ENCODE assay signal across 1 cellular context in genomic region chr4:119136541-119136940, GRCh38.
TF ChIP-seq lines count a peak whose summit lies in the region.

No MANE protein-coding gene starts in this region.

TF ChIP-seq in HepG2, 621 proteins besides CTCF, POLR2A, EP300 and RAD21 (continued from another document):
- TF ChIP-seq PATZ1 (CRISPR knock-in tag; IDR thresholded peaks at IDR 0.05): no peak
- TF ChIP-seq, protein P1, sequence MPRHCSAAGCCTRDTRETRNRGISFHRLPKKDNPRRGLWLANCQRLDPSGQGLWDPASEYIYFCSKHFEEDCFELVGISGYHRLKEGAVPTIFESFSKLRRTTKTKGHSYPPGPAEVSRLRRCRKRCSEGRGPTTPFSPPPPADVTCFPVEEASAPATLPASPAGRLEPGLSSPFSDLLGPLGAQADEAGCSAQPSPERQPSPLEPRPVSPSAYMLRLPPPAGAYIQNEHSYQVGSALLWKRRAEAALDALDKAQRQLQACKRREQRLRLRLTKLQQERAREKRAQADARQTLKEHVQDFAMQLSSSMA (CRISPR knock-in tag; IDR thresholded peaks at IDR 0.05): no peak
- TF ChIP-seq ZNF432 (CRISPR knock-in tag; IDR thresholded peaks at IDR 0.05; ENCODE audit: borderline replicate concordance): no peak
